Comparison of ENCODE assay signal across 24 cellular contexts in genomic region chr3:59423707-59424106, GRCh38.
DNase-seq lines count a peak whose midpoint lies in the region; ATAC-seq, FAIRE-seq and TF ChIP-seq lines count a peak whose summit lies in the region.
"Had no signal": no experiment of that assay in that cellular context is flagged by ENCODE, and none has a peak within 500 bp of the region (broad histone marks: within the 10 kb centered on the region; RNA-seq: fewer than 3 reads in every experiment).

No MANE protein-coding gene starts in this region.

- POLR2A ChIA-PET in activated CD8-positive, alpha-beta T cell treated with anti-CD3 and anti-CD28 coated beads for 36 hours (lab: Charles Lee) = interaction anchor here (0.9 kb wide), 1 partner anchor 19 kb away, joined by 3 read pairs; no protein-coding TSS in a partner anchor
- POLR2A ChIA-PET in activated CD8-positive, alpha-beta T cell treated with anti-CD3 and anti-CD28 coated beads, Interleukin-2, amount 10 ng/mL, durations not matched to agents 7 days and 5 days (lab: Charles Lee) = no interaction called here

- H3K4me3 ChIP-seq in bronchial epithelial cell (ENCODE audit: low read depth, low read length) = no peak overlapping the region
- H3K4me3 ChIP-seq: thoracic aorta, vagina had no signal

- no peaks in the 10 kb centered on the region for H3K9me3 Mint-ChIP-seq in activated CD8-positive, alpha-beta T cell treated with anti-CD3 and anti-CD28 coated beads for 36 hours
- H3K9me3 Mint-ChIP-seq in activated CD8-positive, alpha-beta T cell treated with anti-CD3 and anti-CD28 coated beads, Interleukin-2, amount 10 ng/mL, durations not matched to agents 7 days and 5 days (ENCODE audit: insufficient read depth) = no peaks in the 10 kb centered on the region
- H3K9me3 Mint-ChIP-seq in osteocyte (ENCODE audit: unreplicated experiment) = no peaks in the 10 kb centered on the region
- no peaks in the 10 kb centered on the region for H3K9me3 Mint-ChIP-seq in activated naive CD4-positive, alpha-beta T cell treated with anti-CD3 and anti-CD28 coated beads, Interleukin-2, amount 50 U/mL, for 72 hours
- H3K9me3 Mint-ChIP-seq: activated naive CD8-positive, alpha-beta T cell treated with anti-CD3 and anti-CD28 coated beads, Interleukin-2, amount 50 U/mL, for 24 hours; natural killer cell treated with Interleukin-12 subunit alpha and Interleukin-12 subunit beta and Interleukin-15 and Interleukin-18, amount 100 ng/mL, for 72 hours had no signal

- H3K27me3 ChIP-seq in bronchial epithelial cell (ENCODE audit: control insufficient read depth, insufficient read depth, low read length) = no peaks in the 10 kb centered on the region
- H3K27me3 ChIP-seq: vagina had no signal

- FAIRE-seq in GM18507 (lab: Jason Lieb, UNC) (peak; percentile 46), bronchial epithelial cell (lab: Jason Lieb, UNC) (peak; percentile 50)
- FAIRE-seq: HTR-8/SVneo had no signal

- H3K36me3 Mint-ChIP-seq in activated CD8-positive, alpha-beta T cell treated with anti-CD3 and anti-CD28 coated beads for 36 hours (ENCODE audit: low read depth) = no peaks in the 10 kb centered on the region
- no peaks in the 10 kb centered on the region for H3K36me3 Mint-ChIP-seq in activated CD8-positive, alpha-beta T cell treated with anti-CD3 and anti-CD28 coated beads, Interleukin-2, amount 10 ng/mL, durations not matched to agents 7 days and 5 days (ENCODE audit: low read depth)
- no peaks in the 10 kb centered on the region for H3K36me3 Mint-ChIP-seq in osteocyte (ENCODE audit: unreplicated experiment)
- H3K36me3 Mint-ChIP-seq in activated naive CD4-positive, alpha-beta T cell treated with anti-CD3 and anti-CD28 coated beads, Interleukin-2, amount 50 U/mL, for 72 hours = peaks cover 4 to 9% of the 10 kb centered on the region in 2 donors
- H3K36me3 Mint-ChIP-seq: natural killer cell treated with Interleukin-12 subunit alpha and Interleukin-12 subunit beta and Interleukin-15 and Interleukin-18, amount 100 ng/mL, for 72 hours had no signal

- H3K27me3 Mint-ChIP-seq in activated CD8-positive, alpha-beta T cell treated with anti-CD3 and anti-CD28 coated beads for 36 hours = no peaks in the 10 kb centered on the region
- no peaks in the 10 kb centered on the region for H3K27me3 Mint-ChIP-seq in activated CD8-positive, alpha-beta T cell treated with anti-CD3 and anti-CD28 coated beads, Interleukin-2, amount 10 ng/mL, durations not matched to agents 7 days and 5 days (ENCODE audit: low read depth)
- no peaks in the 10 kb centered on the region for H3K27me3 Mint-ChIP-seq in osteocyte (ENCODE audit: unreplicated experiment)
- H3K27me3 Mint-ChIP-seq: activated naive CD8-positive, alpha-beta T cell treated with anti-CD3 and anti-CD28 coated beads, Interleukin-2, amount 50 U/mL, for 24 hours had no signal

- H3K27ac Mint-ChIP-seq in activated CD8-positive, alpha-beta T cell treated with anti-CD3 and anti-CD28 coated beads for 36 hours = peak overlapping the region; percentile 36
- no peak overlapping the region for H3K27ac Mint-ChIP-seq in activated CD8-positive, alpha-beta T cell treated with anti-CD3 and anti-CD28 coated beads, Interleukin-2, amount 10 ng/mL, durations not matched to agents 7 days and 5 days
- H3K27ac Mint-ChIP-seq in osteocyte (ENCODE audit: unreplicated experiment) = peak overlapping the region; percentile 78
- H3K27ac Mint-ChIP-seq in activated naive CD4-positive, alpha-beta T cell treated with anti-CD3 and anti-CD28 coated beads, Interleukin-2, amount 50 U/mL, for 72 hours = peak overlapping the region in 1 of 2 donors; percentile 70

- intact Hi-C loops in activated CD8-positive, alpha-beta T cell treated with anti-CD3 and anti-CD28 coated beads for 36 hours (cut with micrococcal nuclease) = no loop called here

- no peaks in the 10 kb centered on the region for H3K36me3 ChIP-seq in bronchial epithelial cell (ENCODE audit: control insufficient read depth, insufficient read depth, low read length)
- H3K36me3 ChIP-seq: thoracic aorta, vagina had no signal

- H3K4me1 Mint-ChIP-seq in activated CD8-positive, alpha-beta T cell treated with anti-CD3 and anti-CD28 coated beads for 36 hours (ENCODE audit: low read depth) = peaks cover 60% of the 10 kb centered on the region
- H3K4me1 Mint-ChIP-seq in activated CD8-positive, alpha-beta T cell treated with anti-CD3 and anti-CD28 coated beads, Interleukin-2, amount 10 ng/mL, durations not matched to agents 7 days and 5 days (ENCODE audit: low read depth) = peaks cover 44% of the 10 kb centered on the region
- H3K4me1 Mint-ChIP-seq in osteocyte (ENCODE audit: unreplicated experiment) = peaks cover 35% of the 10 kb centered on the region

- no peak for DNase-seq in activated CD8-positive, alpha-beta T cell treated with anti-CD3 and anti-CD28 coated beads for 36 hours
- no peak for DNase-seq in activated CD8-positive, alpha-beta T cell treated with anti-CD3 and anti-CD28 coated beads, Interleukin-2, amount 10 ng/mL, durations not matched to agents 7 days and 5 days
- DNase-seq in GM18507 (ENCODE audit: extremely low spot score, insufficient read length, low read depth) (no peak), bronchial epithelial cell (ENCODE audit: low read depth) (no peak), osteocyte (ENCODE audit: extremely low spot score, unreplicated experiment) (no peak), DMS79 treated with DMSO at 0.1 percent for 48 hours (lab: John Stamatoyannopoulos, UW) (no peak), NCI-H345 treated with DMSO at 0.1 percent for 48 hours (lab: John Stamatoyannopoulos, UW; ENCODE audit: unreplicated experiment) (no peak)
- DNase-seq in activated naive CD4-positive, alpha-beta T cell treated with anti-CD3 and anti-CD28 coated beads, Interleukin-2, amount 50 U/mL, for 72 hours (ENCODE audit: low spot score in 2 of 2) = no peak
- DNase-seq: activated naive CD8-positive, alpha-beta T cell treated with anti-CD3 and anti-CD28 coated beads, Interleukin-2, amount 50 U/mL, for 24 hours; COR-L47; DND-41; glutamatergic neuron; islet precursor cell; KG1; NCI-H1417 treated with DMSO at 0.1 percent for 48 hours; NCI-H2081 treated with DMSO at 0.1 percent for 48 hours; NCI-H345; NCI-H748 treated with DMSO at 0.1 percent for 48 hours; SK-N-SH; stimulated activated naive CD4-positive, alpha-beta T cell treated with Interleukin-2 at 50 U/mL for 16 hours had no signal

- no peak for TF ChIP-seq CTCF in activated CD8-positive, alpha-beta T cell treated with anti-CD3 and anti-CD28 coated beads for 36 hours (IDR thresholded peaks at IDR 0.05)
- TF ChIP-seq CTCF in bronchial epithelial cell (IDR thresholded peaks at IDR 0.05; ENCODE audit: insufficient read depth, low read length, severe bottlenecking) (no peak), osteocyte (IDR thresholded peaks at IDR 0.05) (no peak)

- ATAC-seq in activated CD8-positive, alpha-beta T cell treated with anti-CD3 and anti-CD28 coated beads for 36 hours = no peak
- ATAC-seq in activated CD8-positive, alpha-beta T cell treated with anti-CD3 and anti-CD28 coated beads, Interleukin-2, amount 10 ng/mL, durations not matched to agents 7 days and 5 days = no peak
- no peak for ATAC-seq in activated naive CD4-positive, alpha-beta T cell treated with anti-CD3 and anti-CD28 coated beads, Interleukin-2, amount 50 U/mL, for 72 hours
- ATAC-seq: activated naive CD8-positive, alpha-beta T cell treated with anti-CD3 and anti-CD28 coated beads, Interleukin-2, amount 50 U/mL, for 24 hours; natural killer cell treated with Interleukin-12 subunit alpha and Interleukin-12 subunit beta and Interleukin-15 and Interleukin-18, amount 100 ng/mL, for 72 hours had no signal

- H3K4me3 Mint-ChIP-seq in activated CD8-positive, alpha-beta T cell treated with anti-CD3 and anti-CD28 coated beads for 36 hours = no peak overlapping the region
- H3K4me3 Mint-ChIP-seq in activated CD8-positive, alpha-beta T cell treated with anti-CD3 and anti-CD28 coated beads, Interleukin-2, amount 10 ng/mL, durations not matched to agents 7 days and 5 days = no peak overlapping the region
- no peak overlapping the region for H3K4me3 Mint-ChIP-seq in osteocyte (ENCODE audit: unreplicated experiment)
- H3K4me3 Mint-ChIP-seq: activated naive CD8-positive, alpha-beta T cell treated with anti-CD3 and anti-CD28 coated beads, Interleukin-2, amount 50 U/mL, for 24 hours had no signal

- CTCF ChIA-PET in activated CD8-positive, alpha-beta T cell treated with anti-CD3 and anti-CD28 coated beads for 36 hours (lab: Charles Lee) = interaction anchor here (1.1 to 2.1 kb wide), 2 partner anchors 12 to 21 kb away, joined by 5 to 6 read pairs; no protein-coding TSS in a partner anchor
- CTCF ChIA-PET in activated CD8-positive, alpha-beta T cell treated with anti-CD3 and anti-CD28 coated beads, Interleukin-2, amount 10 ng/mL, durations not matched to agents 7 days and 5 days (lab: Charles Lee) = interaction anchor here (2.5 kb wide), 1 partner anchor 12 kb away, joined by 14 read pairs; no protein-coding TSS in a partner anchor
